In genomic region chr17:17567631-17568030, GRCh38 we compare ENCODE assay signal across 10 cellular contexts. TPM values are rescaled to one million over a fixed set of nuclear protein-coding genes. Genes with fewer than 3 reads are reported as not detected.
DNase-seq lines count a peak whose midpoint lies in the region; ATAC-seq, FAIRE-seq and TF ChIP-seq lines count a peak whose summit lies in the region.
"Had no signal": no experiment of that assay in that cellular context is flagged by ENCODE, and none has a peak within 500 bp of the region (broad histone marks: within the 10 kb centered on the region; RNA-seq: fewer than 3 reads in every experiment).

No MANE protein-coding gene starts in this region.

- no peaks in the 10 kb centered on the region for H3K36me3 ChIP-seq in H1 (ENCODE audit: control insufficient read depth in 2 of 4, insufficient read depth in 4 of 4, low read length in 3 of 4)
- no peaks in the 10 kb centered on the region for H3K36me3 ChIP-seq in suprapubic skin

- no peak overlapping the region for H3K56ac ChIP-seq in H1 (replicated peaks; ENCODE audit: insufficient read length, low read depth, low read length)

- H2BK15ac ChIP-seq in H1 (ENCODE audit: low read length) = no peak overlapping the region

- no peak overlapping the region for H2BK120ac ChIP-seq in H1 (replicated peaks; ENCODE audit: low read depth, low read length)

- no peak overlapping the region for H4K8ac ChIP-seq in H1 (ENCODE audit: extremely low read depth, insufficient read depth, low read length)

- no peak overlapping the region for H3K4me2 ChIP-seq in H1 (ENCODE audit: insufficient read depth in 1 of 2, low read depth in 2 of 2, low read length in 2 of 2)
- H3K4me2 ChIP-seq: smooth muscle cell had no signal

- H3K9me3 ChIP-seq in H1 (ENCODE audit: insufficient read depth in 2 of 2, low read depth in 1 of 2, low read length in 1 of 2) = no peaks in the 10 kb centered on the region
- no peaks in the 10 kb centered on the region for H3K9me3 ChIP-seq in suprapubic skin

- no peak overlapping the region for H2AFZ ChIP-seq in H1 (ENCODE audit: low read length)

- CTCF ChIA-PET in H1 (lab: Charles Lee; ENCODE audit: partially characterized antibody) = interaction anchor here (0.6 to 9.7 kb wide), 29 partner anchors 8 to 310 kb away, joined by 3 to 81 read pairs (median 7); partner anchors contain the start of gene RASD1

- no peak overlapping the region for H3K9ac ChIP-seq in H1 (replicated peaks in 1 of 4; ENCODE audit: extremely low read depth in 1 of 4, low read depth in 3 of 4, low read length in 3 of 4)

- no peak for FAIRE-seq in H1 (lab: Jason Lieb, UNC)

- TF ChIP-seq POLR2A in H1 (IDR thresholded peaks at IDR 0.05; ENCODE audit: control extremely low read depth in 1 of 2, low read depth in 2 of 2, low read length in 2 of 2) = no peak
- TF ChIP-seq POLR2A in suprapubic skin (IDR thresholded peaks at IDR 0.05) = no peak

- H3K14ac ChIP-seq in H1 (ENCODE audit: insufficient read length) = no peak overlapping the region

- H3K4ac ChIP-seq in H1 (replicated peaks; ENCODE audit: insufficient read length, low read depth, low read length) = no peak overlapping the region

- TF ChIP-seq RAD21 in H1 (IDR thresholded peaks at IDR 0.05 in 1 of 2, conservative IDR thresholded peaks at IDR 0.05 in 1 of 2; ENCODE audit: low read depth in 2 of 2, low read length in 2 of 2) = no peak

- H3K4me3 ChIP-seq in H1 (ENCODE audit: extremely low read depth in 1 of 4, insufficient read depth in 2 of 4, low read depth in 3 of 4, low read length in 4 of 4) (no peak overlapping the region), suprapubic skin (no peak overlapping the region)
- H3K4me3 ChIP-seq: smooth muscle cell had no signal

- no peak overlapping the region for H2BK12ac ChIP-seq in H1 (ENCODE audit: low read depth, low read length)

- H4K91ac ChIP-seq in H1 (replicated peaks; ENCODE audit: insufficient read length, low read length) = no peak overlapping the region

- TF ChIP-seq CTCF in H1 (IDR thresholded peaks at IDR 0.05; ENCODE audit: control extremely low read depth in 1 of 3, insufficient read depth in 1 of 3, low read depth in 1 of 3, low read length in 3 of 3) (no peak), suprapubic skin (IDR thresholded peaks at IDR 0.05) (no peak)

- ATAC-seq in HG02610 (IDR thresholded peaks at IDR 0.05; ENCODE audit: unreplicated experiment) = no peak

- no peak overlapping the region for H2BK20ac ChIP-seq in H1 (ENCODE audit: low read length)

- no peaks in the 10 kb centered on the region for H3K27me3 ChIP-seq in H1 (replicated peaks in 1 of 4; ENCODE audit: control insufficient read depth in 3 of 4, extremely low read depth in 1 of 4, insufficient read depth in 3 of 4, low read length in 3 of 4)
- H3K27me3 ChIP-seq in suprapubic skin = no peaks in the 10 kb centered on the region

- H4K20me1 ChIP-seq in H1 (replicated peaks in 1 of 2; ENCODE audit: control insufficient read depth in 1 of 2, insufficient read depth in 2 of 2, low read length in 2 of 2) = peaks cover 2% of the 10 kb centered on the region in 2 experiments

- no peaks in the 10 kb centered on the region for H3K79me2 ChIP-seq in H1 (ENCODE audit: control insufficient read depth in 1 of 2, insufficient read depth in 2 of 2, low read length in 2 of 2)

- WGBS in H1 (ENCODE audit: extremely low coverage in 1 of 2, insufficient coverage in 1 of 2, insufficient read length in 1 of 2, insufficient replicate concordance in 2 of 2, low coverage in 1 of 2, low lambda C conversion rate in 2 of 2, missing lambda C conversion rate in 1 of 2), 2 experiments = 78% methylated on average over 7 of the region's 7 CpGs; no CpG with 5 or more reads in 1 of the 2 experiments
- WGBS in suprapubic skin = 11% methylated on average over 5 of the region's 7 CpGs

- 0 out of 2 replicates have a peak overlapping the region, but pooled peaks have one; percentile 11 for H2AK5ac ChIP-seq in H1 (ENCODE audit: low read depth, low read length)

- POLR2A ChIA-PET in H1 (lab: Charles Lee; ENCODE audit: partially characterized antibody) = interaction anchor here (2.1 to 5.1 kb wide), 2 partner anchors 9 to 71 kb away, joined by 5 to 25 read pairs; partner anchors contain the start of gene RASD1

- H3K4me1 ChIP-seq in H1 (replicated peaks in 1 of 4; ENCODE audit: control insufficient read depth in 3 of 4, insufficient read depth in 4 of 4, low read length in 3 of 4) (peaks cover 0 to 13% (median 8%) of the 10 kb centered on the region in 4 experiments; a peak in 5 of 7 replicates), suprapubic skin (peaks cover 52% of the 10 kb centered on the region)

- DNase-seq in NCI-H446 (lab: John Stamatoyannopoulos, UW) (peak; percentile 85 to 96), H1 (ENCODE audit: low read depth in 1 of 2, low spot score in 2 of 2) (no peak), left kidney (ENCODE audit: low read depth, low spot score) (peak; percentile 83), suprapubic skin (ENCODE audit: low spot score in 2 of 2) (no peak), UCSD-AML1 (lab: John Stamatoyannopoulos, UW; ENCODE audit: unreplicated experiment) (no peak), dedifferentiated amniotic fluid mesenchymal stem cell (ENCODE audit: extremely low spot score) (no peak)
- DNase-seq in stimulated activated CD8-positive, alpha-beta memory T cell treated with anti-CD3 and anti-CD28 coated beads, Interleukin-4, amount 100 ng/mL, for 48 hours = no peak
- DNase-seq: EL had no signal

- TF ChIP-seq EP300 in H1 (IDR thresholded peaks at IDR 0.05; ENCODE audit: borderline replicate concordance in 1 of 2, low read depth in 2 of 2, low read length in 2 of 2) (no peak), suprapubic skin (IDR thresholded peaks at IDR 0.05) (no peak)

- H3K18ac ChIP-seq in H1 (ENCODE audit: extremely low read depth, low read length) = no peak overlapping the region

- H2BK5ac ChIP-seq in H1 (ENCODE audit: low read depth, low read length) = peak overlapping the region; percentile 46; the same call in 1 of the 2 replicates

- H3K23ac ChIP-seq in H1 (ENCODE audit: insufficient read length) = no peak overlapping the region

- peaks cover 5% of the 10 kb centered on the region for H3K79me1 ChIP-seq in H1 (ENCODE audit: low read depth, low read length)

- no peak overlapping the region for H4K5ac ChIP-seq in H1 (ENCODE audit: insufficient read length, low read depth, low read length)

- H3K23me2 ChIP-seq in H1 (ENCODE audit: low read depth, low read length) = no peaks in the 10 kb centered on the region

- no peak overlapping the region for H3K27ac ChIP-seq in H1 (ENCODE audit: low read depth, low read length)
- peak overlapping the region; percentile 29 for H3K27ac ChIP-seq in suprapubic skin

TF ChIP-seq in H1, 55 proteins besides CTCF, POLR2A, EP300 and RAD21:
- TF ChIP-seq YY1 (IDR thresholded peaks at IDR 0.05; ENCODE audit: low read depth, low read length) = no peak
- no peak for TF ChIP-seq SP2 (IDR thresholded peaks at IDR 0.05; ENCODE audit: low read length)
- TF ChIP-seq RXRA (IDR thresholded peaks at IDR 0.05; ENCODE audit: insufficient read depth, low read depth, low read length) = no peak
- no peak for TF ChIP-seq CBX8 (IDR thresholded peaks at IDR 0.05; ENCODE audit: borderline replicate concordance, low read depth, low read length)
- TF ChIP-seq CTBP2 (IDR thresholded peaks at IDR 0.05; ENCODE audit: borderline replicate concordance, insufficient read depth, insufficient read length, low read length) = no peak
- TF ChIP-seq E2F6 (IDR thresholded peaks at IDR 0.05) = no peak
- TF ChIP-seq HDAC6 (IDR thresholded peaks at IDR 0.05; ENCODE audit: low read depth, low read length) = no peak
- no peak for TF ChIP-seq SAP30 (IDR thresholded peaks at IDR 0.05; ENCODE audit: insufficient read depth, insufficient replicate concordance, low read length)
- no peak for TF ChIP-seq ZNF274 (IDR thresholded peaks at IDR 0.05; ENCODE audit: borderline replicate concordance, extremely low read depth, low read length)
- TF ChIP-seq TAF1 (IDR thresholded peaks at IDR 0.05; ENCODE audit: low read depth, low read length) = no peak
- no peak for TF ChIP-seq KDM1A (IDR thresholded peaks at IDR 0.05; ENCODE audit: borderline replicate concordance, low read length)
- TF ChIP-seq BCL11A (IDR thresholded peaks at IDR 0.05; ENCODE audit: low read depth in 2 of 2, low read length in 2 of 2) = no peak
- no peak for TF ChIP-seq TAF7 (optimal IDR thresholded peaks at IDR 0.05; ENCODE audit: borderline replicate concordance, low read depth, low read length)
- TF ChIP-seq ATF3 (IDR thresholded peaks at IDR 0.05; ENCODE audit: insufficient read depth, low read depth, low read length) = no peak
- no peak for TF ChIP-seq BRCA1 (IDR thresholded peaks at IDR 0.05; ENCODE audit: low read depth, low read length)
- no peak for TF ChIP-seq PHF8 (conservative IDR thresholded peaks at IDR 0.05; ENCODE audit: low read depth, low read length)
- no peak for TF ChIP-seq HDAC2 (IDR thresholded peaks at IDR 0.05; ENCODE audit: borderline replicate concordance in 1 of 2, low read depth in 2 of 2, low read length in 2 of 2)
- TF ChIP-seq CEBPB (IDR thresholded peaks at IDR 0.05; ENCODE audit: low read depth, low read length) = no peak
TF ChIP-seq in H1: peak in this region for 0.

RNA-seq across cellular contexts. Expression of gene PEMT, which starts 23.9 kb away (rescaled TPM):
- 40.1 and 42.0 TPM in 2 replicates for total RNA-seq in H1 (2021; fragmentation: NEBNext Ultra II Directional; extraction: Animal tissue kit (Norgen Biotek cat#: 25700))
- polyA plus RNA-seq in H1 (2011; rRNA removed) = 118 and 128 TPM in 2 replicates
- polyA plus RNA-seq in H1 (2011; cell fraction: cytosol; rRNA removed) = 63.0 TPM
- polyA plus RNA-seq in H1 (2011; cell fraction: nucleus; rRNA removed) = 77.1 TPM
- polyA plus RNA-seq in H1 (2012, experiment 1 of 2) = 28.5 to 79.6 TPM (median 53.6 TPM) in 4 replicates
- 79.6 TPM for polyA plus RNA-seq in H1 (2012, experiment 2 of 2)
- polyA plus RNA-seq in H1 (2013, experiment 1 of 2) = 41.7 TPM
- 47.0 TPM for polyA plus RNA-seq in H1 (2013, experiment 2 of 2)
- polyA minus RNA-seq in H1 (2011; rRNA and poly(A)+ RNA removed) = 22.2 and 23.0 TPM in 2 replicates
- 18.1 TPM for polyA minus RNA-seq in H1 (2011; cell fraction: cytosol; rRNA and poly(A)+ RNA removed)
- 13.7 TPM for polyA minus RNA-seq in H1 (2011; cell fraction: nucleus; rRNA and poly(A)+ RNA removed)
- total RNA-seq in suprapubic skin = 10 to 100 TPM; 25.7 to 60.6 (median 50.0) TPM

Comparison
In these comparisons a context has a peak if more than half of its experiments do, and no peak if none do; other contexts are left out.
1. DNase-seq: peak in NCI-H446 (2 of 2) and left kidney (single experiment); none in H1 (0 of 2), suprapubic skin (0 of 2), stimulated activated CD8-positive, alpha-beta memory T cell treated with anti-CD3 and anti-CD28 coated beads, Interleukin-4, amount 100 ng/mL, for 48 hours (single experiment), UCSD-AML1 (single experiment) and dedifferentiated amniotic fluid mesenchymal stem cell (single experiment).